In the genomic region with DNA sequence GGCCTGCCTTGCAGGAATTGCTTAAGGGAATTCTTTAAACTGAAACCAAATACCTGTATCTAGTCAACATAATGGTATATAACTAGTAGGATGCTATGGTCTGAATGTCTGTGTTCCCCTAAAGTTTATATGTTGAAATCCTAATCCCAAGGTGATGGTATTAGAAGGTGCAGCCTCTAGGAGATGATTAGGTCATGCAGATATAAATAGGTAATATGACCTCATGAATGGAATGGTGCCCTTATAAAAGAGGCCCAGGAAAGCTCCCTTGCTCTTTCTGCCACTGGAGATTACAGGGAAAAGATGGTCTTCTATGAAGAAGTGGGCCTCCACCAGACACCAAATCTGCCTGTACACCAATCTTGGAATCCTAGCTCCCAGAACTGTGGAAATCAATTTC, we compare ENCODE assay signal across 1 cellular context.
TF ChIP-seq lines count a peak whose summit lies in the region.

No MANE protein-coding gene starts in this region.

TF ChIP-seq in HEK293, 187 proteins besides CTCF, POLR2A, EP300 and RAD21 (continued from another document):
- TF ChIP-seq, protein P1, sequence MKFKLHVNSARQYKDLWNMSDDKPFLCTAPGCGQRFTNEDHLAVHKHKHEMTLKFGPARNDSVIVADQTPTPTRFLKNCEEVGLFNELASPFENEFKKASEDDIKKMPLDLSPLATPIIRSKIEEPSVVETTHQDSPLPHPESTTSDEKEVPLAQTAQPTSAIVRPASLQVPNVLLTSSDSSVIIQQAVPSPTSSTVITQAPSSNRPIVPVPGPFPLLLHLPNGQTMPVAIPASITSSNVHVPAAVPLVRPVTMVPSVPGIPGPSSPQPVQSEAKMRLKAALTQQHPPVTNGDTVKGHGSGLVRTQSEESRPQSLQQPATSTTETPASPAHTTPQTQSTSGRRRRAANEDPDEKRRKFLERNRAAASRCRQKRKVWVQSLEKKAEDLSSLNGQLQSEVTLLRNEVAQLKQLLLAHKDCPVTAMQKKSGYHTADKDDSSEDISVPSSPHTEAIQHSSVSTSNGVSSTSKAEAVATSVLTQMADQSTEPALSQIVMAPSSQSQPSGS (tag by site-specific recombination; IDR thresholded peaks at IDR 0.05; ENCODE audit: low read depth), result peak; percentile 13; the same call in 1 of the 2 replicates
